In genomic region chr1:165871311-165872067, GRCh38 we compare ENCODE assay signal across 9 cellular contexts. TPM values are rescaled to one million over a fixed set of nuclear protein-coding genes. Genes with fewer than 3 reads are reported as not detected.
A peak's percentile ranks its signal among the peaks of the same experiment; 100 is the strongest.
DNase-seq lines count a peak whose midpoint lies in the region; ATAC-seq, FAIRE-seq and TF ChIP-seq lines count a peak whose summit lies in the region.
"Had no signal": no experiment of that assay in that cellular context is flagged by ENCODE, and none has a peak within 500 bp of the region (broad histone marks: within the 10 kb centered on the region; RNA-seq: fewer than 3 reads in every experiment).

No MANE protein-coding gene starts in this region.

- DNase-seq in GM20000 (ENCODE audit: low spot score), result peak; percentile 47
- peak; percentile 5 for DNase-seq in T follicular helper cell (ENCODE audit: low read depth)
- peak; percentile 55 for DNase-seq in astrocyte of the cerebellum (ENCODE audit: low read depth)
- peak; percentile 92 for DNase-seq in HepG2 (ENCODE audit: low spot score)
- peak; percentile 12 for DNase-seq in stromal cell of bone marrow (ENCODE audit: low read depth)
- no peak for DNase-seq in PC-9

- H2AFZ ChIP-seq in HepG2 (ENCODE audit: low read length), result no peak overlapping the region
- H2AFZ ChIP-seq in PC-9, result no peak overlapping the region

- H3K27me3 ChIP-seq in DOHH2 (ENCODE audit: control insufficient read depth, low read length), result no peaks in the 10 kb centered on the region
- no peaks in the 10 kb centered on the region for H3K27me3 ChIP-seq in HepG2 (ENCODE audit: control insufficient read depth in 1 of 2, insufficient read depth in 2 of 2, low read length in 2 of 2)
- H3K27me3 ChIP-seq in PC-9 (ENCODE audit: insufficient read depth, low read depth), result no peaks in the 10 kb centered on the region

- peak; percentile 77 for ATAC-seq in HG03565 (IDR thresholded peaks at IDR 0.05; ENCODE audit: unreplicated experiment)
- peak; percentile 99 for ATAC-seq in HepG2

- no peaks in the 10 kb centered on the region for H3K36me3 ChIP-seq in DOHH2 (ENCODE audit: control insufficient read depth, low read length)
- no peaks in the 10 kb centered on the region for H3K36me3 ChIP-seq in HepG2 (replicated peaks in 1 of 2; ENCODE audit: control insufficient read depth in 1 of 2, insufficient read depth in 2 of 2, low read length in 2 of 2)
- no peaks in the 10 kb centered on the region for H3K36me3 ChIP-seq in PC-9 (ENCODE audit: low read depth)

- H4K20me1 ChIP-seq in DOHH2 (ENCODE audit: control insufficient read depth, insufficient read depth, low read depth, low read length) (peaks cover 21% of the 10 kb centered on the region), HepG2 (ENCODE audit: insufficient read depth, low read length) (no peaks in the 10 kb centered on the region; the same call in 1 of the 2 replicates), PC-9 (ENCODE audit: insufficient read depth) (peaks cover 42% of the 10 kb centered on the region)

- intact Hi-C loops in HepG2 (cut with micrococcal nuclease; ENCODE audit: unreplicated experiment) (loop anchor here (1.0 to 2.0 kb wide), 4 partner anchors 39 to 153 kb away; partner anchors contain the start of gene TMCO1), PC-9 (cut with micrococcal nuclease; ENCODE audit: unreplicated experiment) (no loop called here)

- CTCF ChIA-PET in HepG2 (lab: Yijun Ruan, JAX; ENCODE audit: low intra/inter-chr PET ratio, low total read pairs) (interaction anchor here (0.6 to 2.0 kb wide), 4 partner anchors 42 to 154 kb away, joined by 3 to 7 read pairs (median 4); partner anchors contain the start of gene UCK2), PC-9 (lab: Charles Lee) (interaction anchor here (0.6 kb wide), 1 partner anchor 1946 kb away, joined by 3 read pairs; no protein-coding TSS in a partner anchor)

- H3K27ac ChIP-seq in DOHH2 (ENCODE audit: low read depth, low read length) (peak overlapping the region; percentile 14; the same call in 1 of the 2 replicates), HepG2 (ENCODE audit: extremely low read length, insufficient read depth, low read length) (peak overlapping the region; percentile 67), PC-9 (no peak overlapping the region)
- H3K27ac ChIP-seq: epithelial cell of prostate had no signal

- BruUV-seq in HepG2 (replicated peaks; lab: Mats Ljungman, UMichigan), result no TSS peak
- no TSS peak for BruUV-seq in PC-9 (replicated peaks; lab: Mats Ljungman, UMichigan)

- no peak overlapping the region for H3K4me3 ChIP-seq in DOHH2 (ENCODE audit: low read length)
- H3K4me3 ChIP-seq in astrocyte of the cerebellum (ENCODE audit: low read depth, low read length), result no peak overlapping the region
- H3K4me3 ChIP-seq in HepG2 (replicated peaks in 1 of 3; ENCODE audit: insufficient read depth in 1 of 3, low read depth in 2 of 3, low read length in 3 of 3), result no peak overlapping the region
- no peak overlapping the region for H3K4me3 ChIP-seq in PC-9

- in situ Hi-C loops in astrocyte of the cerebellum (cut with HindIII; ENCODE audit: low sequenced_read_pairs) (no loop called here), HepG2 (cut with HindIII; ENCODE audit: extremely low pct_ligation_motif_present, low pct_unique_long_range_greater_than_20kb) (no loop called here)

- 26% methylated on average over 4 of the region's 4 CpGs for WGBS in HepG2 (ENCODE audit: low lambda C conversion rate)

- peak; percentile 64 for TF ChIP-seq RAD21 in HepG2 (CRISPR knock-in tag; IDR thresholded peaks at IDR 0.05)

- no peaks in the 10 kb centered on the region for H3K9me2 ChIP-seq in DOHH2 (replicated peaks; ENCODE audit: control insufficient read depth, low read length)
- H3K9me2 ChIP-seq in PC-9 (ENCODE audit: insufficient read depth), result no peaks in the 10 kb centered on the region

- TF ChIP-seq POLR2A in HepG2 (IDR thresholded peaks at IDR 0.05; ENCODE audit: insufficient read depth in 1 of 2, low read depth in 2 of 2, low read length in 2 of 2), result no peak

- POLR2A ChIA-PET in HepG2 (lab: Yijun Ruan, JAX) (interaction anchor here (1.0 to 1.2 kb wide), 3 partner anchors 12 to 102 kb away, joined by 3 to 7 read pairs (median 6); partner anchors contain the start of gene TMCO1), PC-9 (lab: Charles Lee; ENCODE audit: unreplicated experiment) (no interaction called here)

- peaks cover 95% of the 10 kb centered on the region for H3K79me2 ChIP-seq in DOHH2 (ENCODE audit: control insufficient read depth, low read length)
- peaks cover 91% of the 10 kb centered on the region for H3K79me2 ChIP-seq in HepG2 (ENCODE audit: insufficient read depth, low read length)
- H3K79me2 ChIP-seq in PC-9 (ENCODE audit: low read depth), result peaks cover 100% of the 10 kb centered on the region

- H3F3A ChIP-seq in DOHH2 (ENCODE audit: control insufficient read depth, insufficient read depth) (0 out of 2 replicates have a peak, but pooled peaks cover 6% of the 10 kb centered on the region), PC-9 (ENCODE audit: insufficient read depth, low read depth) (0 out of 2 replicates have a peak, but pooled peaks cover 2% of the 10 kb centered on the region)

- TF ChIP-seq EP300 in HepG2 (IDR thresholded peaks at IDR 0.05; ENCODE audit: low read depth in 2 of 2, low read length in 2 of 2) (peak in 1 of 2 experiments; percentile 35; a peak in 1 of 4 replicates), HepG2 (CRISPR knock-in tag; IDR thresholded peaks at IDR 0.05; ENCODE audit: borderline replicate concordance) (no peak; the same call in 1 of the 2 replicates)

- FAIRE-seq in HepG2 (lab: Jason Lieb, UNC), result peak; percentile 83

- H3K4me2 ChIP-seq in DOHH2 (ENCODE audit: low read length) (peak overlapping the region; percentile 48), HepG2 (ENCODE audit: low read depth, low read length) (peak overlapping the region; percentile 61; the same call in 1 of the 2 replicates), PC-9 (no peak overlapping the region)

- H3K9me3 ChIP-seq in DOHH2 (ENCODE audit: control insufficient read depth, insufficient read depth, low read length) (no peaks in the 10 kb centered on the region), HepG2 (ENCODE audit: low read length) (no peaks in the 10 kb centered on the region), PC-9 (ENCODE audit: insufficient read depth, low read depth) (no peaks in the 10 kb centered on the region)

- TF ChIP-seq CTCF in DOHH2 (IDR thresholded peaks at IDR 0.05; ENCODE audit: low read depth, low read length, poor library complexity, severe bottlenecking), result peak; percentile 77
- TF ChIP-seq CTCF in GM20000 (IDR thresholded peaks at IDR 0.05; ENCODE audit: extremely low read depth, missing control alignments), result peak; percentile 40
- TF ChIP-seq CTCF in astrocyte of the cerebellum (IDR thresholded peaks at IDR 0.05; ENCODE audit: low read depth, low read length, missing control alignments), result peak; percentile 28
- TF ChIP-seq CTCF in HepG2 (CRISPR knock-in tag; IDR thresholded peaks at IDR 0.05), result peak; percentile 92
- no peak; the same call in 1 of the 2 replicates for TF ChIP-seq CTCF in PC-9 (conservative IDR thresholded peaks at IDR 0.05)

- H3K4me1 ChIP-seq in DOHH2 (ENCODE audit: control insufficient read depth, low read length), result peaks cover 22% of the 10 kb centered on the region
- peaks cover 35% of the 10 kb centered on the region for H3K4me1 ChIP-seq in HepG2 (ENCODE audit: insufficient read depth, low read length)
- no peaks in the 10 kb centered on the region for H3K4me1 ChIP-seq in PC-9 (replicated peaks; ENCODE audit: insufficient read depth)

- peak overlapping the region; percentile 42 for H3K9ac ChIP-seq in HepG2 (ENCODE audit: insufficient read depth, low read depth, low read length)

TF ChIP-seq in HepG2, 621 proteins besides CTCF, POLR2A, EP300 and RAD21 (continues in another document):
- TF ChIP-seq ETV6 (CRISPR knock-in tag; conservative IDR thresholded peaks at IDR 0.05), result no peak
- no peak for TF ChIP-seq ZNF431 (CRISPR knock-in tag; IDR thresholded peaks at IDR 0.05; ENCODE audit: borderline replicate concordance, low read depth)
- peak; percentile 41; the same call in 1 of the 2 replicates for TF ChIP-seq HOXA3 (CRISPR knock-in tag; IDR thresholded peaks at IDR 0.05)
- TF ChIP-seq, protein P1, sequence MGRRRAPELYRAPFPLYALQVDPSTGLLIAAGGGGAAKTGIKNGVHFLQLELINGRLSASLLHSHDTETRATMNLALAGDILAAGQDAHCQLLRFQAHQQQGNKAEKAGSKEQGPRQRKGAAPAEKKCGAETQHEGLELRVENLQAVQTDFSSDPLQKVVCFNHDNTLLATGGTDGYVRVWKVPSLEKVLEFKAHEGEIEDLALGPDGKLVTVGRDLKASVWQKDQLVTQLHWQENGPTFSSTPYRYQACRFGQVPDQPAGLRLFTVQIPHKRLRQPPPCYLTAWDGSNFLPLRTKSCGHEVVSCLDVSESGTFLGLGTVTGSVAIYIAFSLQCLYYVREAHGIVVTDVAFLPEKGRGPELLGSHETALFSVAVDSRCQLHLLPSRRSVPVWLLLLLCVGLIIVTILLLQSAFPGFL (CRISPR knock-in tag; IDR thresholded peaks at IDR 0.05), result no peak
- 0 out of 2 replicates have a peak, but pooled peaks have one; percentile 20 for TF ChIP-seq MXD4 (CRISPR knock-in tag; IDR thresholded peaks at IDR 0.05)

RNA-seq across cellular contexts. Expression of gene UCK2, which starts 44.1 kb away (rescaled TPM):
- total RNA-seq in HepG2 (2016; rRNA removed; fragmentation: Illumina TruSeq; extraction: Trizol) (61.2 and 64.3 TPM in 2 replicates), PC-9 (2021) (54.8 and 59.9 TPM in 2 replicates)
- total RNA-seq in HepG2 (2016; cell fraction: cytosol; rRNA removed; fragmentation: Illumina TruSeq; extraction: Trizol; ENCODE audit: low read depth), result 48.7 and 49.7 TPM in 2 replicates
- 63.3 and 67.3 TPM in 2 replicates for total RNA-seq in HepG2 (2016; cell fraction: insoluble cytoplasmic fraction; rRNA removed; fragmentation: Illumina TruSeq; extraction: Trizol)
- 50.4 and 50.6 TPM in 2 replicates for total RNA-seq in HepG2 (2016; cell fraction: membrane; rRNA removed; fragmentation: Illumina TruSeq; extraction: Trizol)
- 29.2 and 34.0 TPM in 2 replicates for total RNA-seq in HepG2 (2016; cell fraction: nucleus; rRNA removed; fragmentation: Illumina TruSeq; extraction: Trizol)
- 67.7 and 78.0 TPM in 2 replicates for polyA plus RNA-seq in HepG2 (2011; rRNA removed)
- 65.6 and 80.3 TPM in 2 replicates for polyA plus RNA-seq in HepG2 (2011; cell fraction: cytosol; rRNA removed)
- polyA plus RNA-seq in HepG2 (2011; cell fraction: nucleus; rRNA removed), result 37.2 and 37.9 TPM in 2 replicates
- 42.1 and 43.5 TPM in 2 replicates for polyA plus RNA-seq in HepG2 (2012)
- polyA plus RNA-seq in HepG2 (2016; cell fraction: cytosol; fragmentation: Illumina TruSeq; extraction: Trizol; ENCODE audit: low read depth), result 37.9 and 42.9 TPM in 2 replicates
- 73.9 and 74.9 TPM in 2 replicates for polyA plus RNA-seq in HepG2 (2016; cell fraction: insoluble cytoplasmic fraction; fragmentation: Illumina TruSeq; extraction: Trizol; ENCODE audit: low read depth)
- 38.1 and 41.9 TPM in 2 replicates for polyA plus RNA-seq in HepG2 (2016; cell fraction: membrane; fragmentation: Illumina TruSeq; extraction: Trizol; ENCODE audit: low read depth)
- polyA plus RNA-seq in HepG2 (2016; cell fraction: nucleus; fragmentation: Illumina TruSeq; extraction: Trizol; ENCODE audit: insufficient read depth, low read depth), result 50.4 and 61.3 TPM in 2 replicates
- polyA minus RNA-seq in HepG2 (2011; rRNA and poly(A)+ RNA removed; ENCODE audit: low replicate concordance), result 72.4 and 233 TPM in 2 replicates
- 37.7 and 47.8 TPM in 2 replicates for polyA minus RNA-seq in HepG2 (2011; cell fraction: cytosol; rRNA and poly(A)+ RNA removed)
- polyA minus RNA-seq in HepG2 (2011; cell fraction: nucleus; rRNA and poly(A)+ RNA removed), result 32.8 and 33.9 TPM in 2 replicates

Comparison
In these comparisons a context has a peak if more than half of its experiments do, and no peak if none do; other contexts are left out.
1. DNase-seq: peak in GM20000 (single experiment), T follicular helper cell (single experiment), astrocyte of the cerebellum (single experiment), HepG2 (single experiment) and stromal cell of bone marrow (single experiment); none in PC-9 (0 of 2).